8 cellular contexts compared by ENCODE assay signal in the genomic region with DNA sequence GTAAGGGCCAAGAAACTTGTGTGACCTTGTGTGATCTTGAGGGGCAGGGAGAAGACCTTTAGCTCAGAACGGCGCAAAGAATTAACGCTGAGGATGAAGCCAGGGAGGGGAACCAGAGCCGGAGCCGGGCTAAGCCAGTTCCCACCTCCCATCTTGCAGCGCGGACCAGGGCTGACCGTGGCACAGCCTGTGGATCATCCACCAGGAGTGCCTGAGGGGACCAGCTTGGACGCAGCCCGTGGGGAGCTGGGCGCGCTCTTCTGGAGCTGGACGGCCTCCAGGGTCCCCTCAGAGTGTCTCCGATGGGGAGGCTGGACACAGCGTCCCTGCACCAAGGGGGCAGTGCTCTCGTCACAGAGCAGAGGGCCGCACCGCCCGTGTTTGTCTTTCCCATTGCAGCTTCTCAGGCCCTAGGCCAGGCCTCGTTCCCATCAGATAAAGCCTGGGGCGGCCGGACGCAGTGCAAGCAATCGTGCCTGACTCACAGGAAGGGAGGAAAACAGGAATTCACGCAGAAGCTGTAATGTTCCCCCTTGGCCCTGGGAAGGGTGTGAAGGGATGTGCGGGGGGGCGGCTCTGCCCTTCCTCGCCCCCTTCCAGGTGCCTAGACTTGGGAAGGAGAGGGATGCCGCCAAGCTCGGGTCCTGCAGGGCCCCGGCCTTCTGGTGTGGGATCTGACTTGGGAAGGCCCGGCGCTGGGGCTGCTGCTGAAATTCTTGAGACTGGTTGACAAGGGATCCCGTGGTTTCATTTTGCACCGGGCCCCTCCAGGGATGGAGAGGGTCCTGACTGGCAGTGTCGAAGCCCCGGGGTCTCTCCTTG.
DNase-seq lines count a peak whose midpoint lies in the region; ATAC-seq and TF ChIP-seq lines count a peak whose summit lies in the region.
"Not testable (repeated sequence)": the region's sequence is repeated elsewhere in the genome, so short reads cannot be mapped to it uniquely, and the experiment has no call there.

No MANE protein-coding gene starts in this region.

- peaks cover 25% of the 10 kb centered on the region for H3K4me1 ChIP-seq in Panc1 (ENCODE audit: control insufficient read depth, insufficient read depth, low read length)
- H3K4me1 ChIP-seq in body of pancreas, result peaks cover 51% of the 10 kb centered on the region
- peaks cover 0 to 34% (median 18%) of the 10 kb centered on the region in 3 donors for H3K4me1 ChIP-seq in esophagus squamous epithelium
- H3K4me1 ChIP-seq in right atrium auricular region, result peaks cover 0 to 49% of the 10 kb centered on the region in 2 donors
- H3K4me1 ChIP-seq in prostate gland (replicated peaks), result not testable (repeated sequence)
- H3K4me1 ChIP-seq in thyroid gland, result peaks cover 8 to 32% of the 10 kb centered on the region in 2 donors

- H3K27ac ChIP-seq in Panc1 (ENCODE audit: low read length) (peak overlapping the region; percentile 95), body of pancreas (peak overlapping the region; percentile 67 to 87 (median 84)), esophagus squamous epithelium (peak overlapping the region in 3 of 4 donors; percentile 25 to 64 (median 59)), right atrium auricular region (peak overlapping the region; percentile 82 to 85), prostate gland (peak overlapping the region; percentile 51 to 63), thyroid gland (peak overlapping the region in 2 of 3 donors; percentile 24 to 56)

- not testable (repeated sequence) for BruUV-seq in Calu3 (replicated peaks; lab: Mats Ljungman, UMichigan); Panc1 (replicated peaks; lab: Mats Ljungman, UMichigan)

- intact Hi-C loops in Calu3 (cut with micrococcal nuclease; ENCODE audit: unreplicated experiment); Panc1 (cut with micrococcal nuclease; ENCODE audit: unreplicated experiment); body of pancreas (cut with DNase I); esophagus squamous epithelium (cut with DNase I); prostate gland (cut with DNase I); thyroid gland (cut with DNase I): not testable (repeated sequence)

- CTCF ChIA-PET in Calu3 (lab: Charles Lee), result interaction anchor here (0.6 kb wide), 1 partner anchor 358 kb away, joined by 3 read pairs; no protein-coding TSS in a partner anchor
- CTCF ChIA-PET in Panc1 (lab: Charles Lee), result not testable (repeated sequence)

- not testable (repeated sequence) for H3K4me3 ChIP-seq in Panc1 (ENCODE audit: low read depth in 2 of 2, low read length in 2 of 2); body of pancreas; esophagus squamous epithelium; prostate gland; thyroid gland (replicated peaks in 1 of 3)
- H3K4me3 ChIP-seq in right atrium auricular region, result peak overlapping the region; percentile 7 to 28

- WGBS in body of pancreas, 2 donors, result 32 to 51% methylated on average over 16 to 32 of the region's 37 CpGs
- 58 to 74% methylated on average over 5 to 18 of the region's 37 CpGs for WGBS in esophagus squamous epithelium, 2 donors
- 17% methylated on average over 25 of the region's 37 CpGs for whole genome bisulfite sequencing in prostate gland
- 63 to 78% methylated on average over 14 to 16 of the region's 37 CpGs for WGBS in thyroid gland, 2 donors

- not testable (repeated sequence) for H3K27me3 Mint-ChIP-seq in Calu3 (ENCODE audit: unreplicated experiment)

- peak overlapping the region; percentile 95 for H3K27ac Mint-ChIP-seq in Calu3 (ENCODE audit: unreplicated experiment)

- DNase-seq in Calu3 (peak; percentile 50), body of pancreas (peak; percentile 18 to 55 (median 40)), lung microvascular endothelial cell (ENCODE audit: low read depth in 2 of 2) (peak; percentile 69 to 88)
- DNase-seq in Panc1 (ENCODE audit: low read depth, low spot score); esophagus squamous epithelium (lab: John Stamatoyannopoulos, UW); right atrium auricular region (ENCODE audit: low spot score); prostate gland (ENCODE audit: low spot score); thyroid gland: not testable (repeated sequence)

- H3K4me1 Mint-ChIP-seq in Calu3 (ENCODE audit: low read depth, unreplicated experiment), result peaks cover 61% of the 10 kb centered on the region

- peak; percentile 20 to 47 (median 37) for TF ChIP-seq POLR2A in body of pancreas (IDR thresholded peaks at IDR 0.05)
- TF ChIP-seq POLR2A in esophagus squamous epithelium (IDR thresholded peaks at IDR 0.05); prostate gland (IDR thresholded peaks at IDR 0.05); thyroid gland (IDR thresholded peaks at IDR 0.05): not testable (repeated sequence)

- POLR2A ChIA-PET in Panc1 (lab: Charles Lee), result not testable (repeated sequence)

- in situ Hi-C loops in Panc1 (cut with HindIII; ENCODE audit: low pct_unique_long_range_greater_than_20kb, low sequenced_read_pairs), result not testable (repeated sequence)

- ATAC-seq in Panc1 (peak; percentile 82), body of pancreas (peak; percentile 69)

- peaks cover 79% of the 10 kb centered on the region for H3K36me3 Mint-ChIP-seq in Calu3 (ENCODE audit: insufficient read depth, unreplicated experiment)

- H3K9me3 Mint-ChIP-seq in Calu3 (ENCODE audit: low read depth, unreplicated experiment), result not testable (repeated sequence)

- H3K9me3 ChIP-seq in Panc1 (ENCODE audit: control insufficient read depth, insufficient read depth, low read depth, low read length); body of pancreas; esophagus squamous epithelium; right atrium auricular region; prostate gland; thyroid gland: not testable (repeated sequence)

- not testable (repeated sequence) for H3K27me3 ChIP-seq in Panc1 (ENCODE audit: control insufficient read depth, insufficient read depth, low read length); body of pancreas; esophagus squamous epithelium; right atrium auricular region; prostate gland (replicated peaks; ENCODE audit: insufficient read depth); thyroid gland

- not testable (repeated sequence) for TF ChIP-seq CTCF in Calu3 (IDR thresholded peaks at IDR 0.05; ENCODE audit: unreplicated experiment); Panc1 (IDR thresholded peaks at IDR 0.05); body of pancreas (IDR thresholded peaks at IDR 0.05); esophagus squamous epithelium (IDR thresholded peaks at IDR 0.05); right atrium auricular region (IDR thresholded peaks at IDR 0.05); prostate gland (IDR thresholded peaks at IDR 0.05); thyroid gland (IDR thresholded peaks at IDR 0.05)

- not testable (repeated sequence) for H3K36me3 ChIP-seq in Panc1 (ENCODE audit: control insufficient read depth, insufficient read depth, low read length); body of pancreas (replicated peaks in 1 of 2; ENCODE audit: insufficient read depth in 1 of 2, low read depth in 2 of 2); esophagus squamous epithelium; right atrium auricular region; prostate gland; thyroid gland

- peak overlapping the region; percentile 73 for H3K4me3 Mint-ChIP-seq in Calu3 (ENCODE audit: low read depth, unreplicated experiment)

Comparison
In these comparisons a context has a peak if more than half of its experiments do, and no peak if none do; other contexts are left out.
1. H3K27ac ChIP-seq: peak in every context shown above with its lines; median percentile 95 in Panc1; 84 in body of pancreas; 84 in right atrium auricular region; 59 in esophagus squamous epithelium; 57 in prostate gland; 40 in thyroid gland.